33 cellular contexts compared by ENCODE assay signal in genomic region chr12:104342147-104342546, GRCh38.
"Had no signal": no experiment of that assay in that cellular context is flagged by ENCODE, and none has a peak within 500 bp of the region (broad histone marks: within the 10 kb centered on the region; RNA-seq: fewer than 3 reads in every experiment).

No MANE protein-coding gene starts in this region.

- H3K27me3 Mint-ChIP-seq: activated CD4-positive, alpha-beta memory T cell treated with anti-CD3 and anti-CD28 coated beads, Interleukin-2, amount 10 ng/mL, durations not matched to agents 7 days and 5 days; activated CD4-positive, alpha-beta T cell treated with anti-CD3 and anti-CD28 coated beads, Interleukin-2, amount 10 ng/mL, durations not matched to agents 7 days and 5 days; activated naive CD8-positive, alpha-beta T cell; activated T-cell treated with anti-CD3 and anti-CD28 coated beads, Interleukin-2, amount 50 U/mL, for 24 hours; activated T-helper 17 cell treated with anti-CD3 and anti-CD28 coated beads, Interleukin-2, amount 50 U/mL, for 72 hours; effector memory CD8-positive, alpha-beta T cell had no signal

- H3K9me3 ChIP-seq: body of pancreas, esophagus squamous epithelium, gastroesophageal sphincter, heart right ventricle had no signal

- H3K27ac Mint-ChIP-seq: activated CD4-positive, alpha-beta T cell treated with anti-CD3 and anti-CD28 coated beads, Interleukin-2, amount 10 ng/mL, durations not matched to agents 7 days and 5 days; activated naive CD8-positive, alpha-beta T cell; activated T-cell treated with anti-CD3 and anti-CD28 coated beads, Interleukin-2, amount 50 U/mL, for 72 hours had no signal

- H3K4me3 Mint-ChIP-seq: activated CD4-positive, alpha-beta memory T cell treated with anti-CD3 and anti-CD28 coated beads, Interleukin-2, amount 10 ng/mL, durations not matched to agents 7 days and 5 days; activated CD4-positive, alpha-beta T cell treated with anti-CD3 and anti-CD28 coated beads, Interleukin-2, amount 10 ng/mL, durations not matched to agents 7 days and 5 days; activated naive CD8-positive, alpha-beta T cell; activated T-cell treated with anti-CD3 and anti-CD28 coated beads, Interleukin-2, amount 50 U/mL, for 24 hours; activated T-cell treated with anti-CD3 and anti-CD28 coated beads, Interleukin-2, amount 50 U/mL, for 72 hours; activated T-helper 17 cell treated with anti-CD3 and anti-CD28 coated beads, Interleukin-2, amount 50 U/mL, for 72 hours; effector memory CD8-positive, alpha-beta T cell; WTC11 had no signal

- ATAC-seq: activated T-cell treated with anti-CD3 and anti-CD28 coated beads, Interleukin-2, amount 50 U/mL, for 72 hours; activated T-helper 17 cell treated with anti-CD3 and anti-CD28 coated beads, Interleukin-2, amount 50 U/mL, for 72 hours; body of pancreas; effector memory CD8-positive, alpha-beta T cell; gastroesophageal sphincter; heart right ventricle; WTC11 had no signal

- DNase-seq: activated CD4-positive, alpha-beta memory T cell treated with anti-CD3 and anti-CD28 coated beads, Interleukin-2, amount 10 ng/mL, durations not matched to agents 7 days and 5 days; activated CD4-positive, alpha-beta T cell treated with anti-CD3 and anti-CD28 coated beads for 1 hour; activated CD4-positive, alpha-beta T cell treated with anti-CD3 and anti-CD28 coated beads for 4 hours; activated CD4-positive, alpha-beta T cell treated with anti-CD3 and anti-CD28 coated beads, Interleukin-2, amount 10 ng/mL, durations not matched to agents 7 days and 5 days; activated CD4-positive, alpha-beta T cell treated with anti-CD3 and anti-CD28 coated beads, Interleukin-2, amount 50 U/mL, for 4 hours; activated CD8-positive, alpha-beta memory T cell treated with anti-CD3 and anti-CD28 coated beads, Interleukin-2, amount 50 U/mL, for 48 hours; activated effector memory CD4-positive, alpha-beta T cell treated with Interleukin-2 at 50 U/mL for 16 hours; activated gamma-delta T cell treated with Interleukin-2 at 50 U/mL for 16 hours; activated naive CD4-positive, alpha-beta T cell treated with anti-CD3 and anti-CD28 coated beads, Interleukin-2, amount 50 U/mL, for 16 hours; activated naive CD4-positive, alpha-beta T cell treated with Interleukin-2 at 50 U/mL for 16 hours; activated T-cell treated with anti-CD3 and anti-CD28 coated beads for 4 hours; activated T-cell treated with anti-CD3 and anti-CD28 coated beads, Interleukin-2, amount 50 U/mL, for 24 hours; activated T-cell treated with anti-CD3 and anti-CD28 coated beads, Interleukin-2, amount 50 U/mL, for 72 hours; amniotic stem cell; anterior cingulate cortex; body of pancreas; caudate nucleus; cortex of kidney; dermis blood vessel endothelial cell; effector CD4-positive, alpha-beta T cell; effector memory CD8-positive, alpha-beta T cell; esophagus squamous epithelium; foreskin melanocyte; heart right ventricle; T-helper 2 cell had no signal

- H3K4me3 ChIP-seq: body of pancreas, esophagus squamous epithelium, gastroesophageal sphincter, heart right ventricle, hepatocyte had no signal

- H3K4me1 ChIP-seq: body of pancreas had no signal

- H3K4me2 ChIP-seq: hepatocyte had no signal

- H3K79me2 ChIP-seq: hepatocyte had no signal

- FAIRE-seq: colon had no signal

- H3K27ac ChIP-seq: body of pancreas, epithelial cell of prostate, hepatocyte, VCaP had no signal

- H2AFZ ChIP-seq: hepatocyte had no signal

- H3K4me1 Mint-ChIP-seq: activated CD4-positive, alpha-beta memory T cell treated with anti-CD3 and anti-CD28 coated beads, Interleukin-2, amount 10 ng/mL, durations not matched to agents 7 days and 5 days; activated T-helper 17 cell treated with anti-CD3 and anti-CD28 coated beads, Interleukin-2, amount 50 U/mL, for 72 hours; WTC11 had no signal

- H3K27me3 ChIP-seq: body of pancreas, esophagus squamous epithelium, gastroesophageal sphincter, heart right ventricle, hepatocyte had no signal
